In the genomic region with DNA sequence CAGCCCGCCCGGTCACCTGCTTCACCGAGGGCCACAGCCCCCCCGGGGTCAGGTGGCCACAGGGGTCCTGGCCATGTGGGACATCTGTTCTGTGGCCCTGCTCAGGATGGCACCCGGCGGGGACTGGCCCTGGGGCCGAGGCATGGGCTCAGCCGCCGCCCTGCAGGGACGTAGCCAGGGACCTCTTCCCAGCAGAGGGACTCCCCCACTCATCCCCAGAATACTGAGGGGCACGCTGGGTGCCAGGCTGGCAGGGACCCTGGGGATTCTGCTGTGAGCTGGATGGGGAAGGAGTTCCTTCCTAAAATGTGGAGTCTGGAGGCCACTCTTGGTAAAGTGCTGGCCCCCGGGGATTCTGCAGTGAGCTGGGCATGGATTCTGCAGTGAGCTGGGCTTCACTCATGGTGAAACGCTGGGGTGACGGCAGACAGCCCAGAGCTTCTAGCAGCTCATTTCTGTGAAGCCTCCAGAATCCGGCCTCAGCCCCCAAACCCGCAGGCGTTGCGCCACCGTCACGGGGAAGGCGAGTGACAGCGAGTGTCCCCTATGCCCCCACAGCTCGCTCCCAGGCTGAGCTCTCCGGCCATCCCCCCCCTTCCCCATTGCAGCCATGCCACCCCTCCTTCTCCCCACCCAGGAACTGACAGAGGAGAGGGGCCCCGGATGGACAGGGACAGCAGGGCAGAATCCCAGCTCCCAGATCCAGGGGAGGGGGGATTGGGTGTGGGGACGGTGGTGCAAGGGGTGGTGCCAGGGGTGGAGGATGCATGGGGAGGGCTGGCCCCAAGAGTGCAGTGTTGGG, we compare ENCODE assay signal across 10 cellular contexts. TPM values are rescaled to one million over a fixed set of nuclear protein-coding genes. Genes with fewer than 3 reads are reported as not detected.
A peak's percentile ranks its signal among the peaks of the same experiment; 100 is the strongest.
DNase-seq lines count a peak whose midpoint lies in the region; ATAC-seq and TF ChIP-seq lines count a peak whose summit lies in the region.
"Had no signal": no experiment of that assay in that cellular context is flagged by ENCODE, and none has a peak within 500 bp of the region (broad histone marks: within the 10 kb centered on the region; RNA-seq: fewer than 3 reads in every experiment).

No MANE protein-coding gene starts in this region.

- H3K4me3 ChIP-seq in transverse colon, result peak overlapping the region in 2 of 4 donors; percentile 22 to 44

- TF ChIP-seq CTCF in transverse colon (IDR thresholded peaks at IDR 0.05), result no peak

- peak overlapping the region; percentile 98 for H3K4me3 Mint-ChIP-seq in activated naive CD4-positive, alpha-beta T cell treated with anti-CD3 and anti-CD28 coated beads, Interleukin-2, amount 50 U/mL, for 24 hours
- peak overlapping the region; percentile 98 to 100 (median 100) for H3K4me3 Mint-ChIP-seq in immature natural killer cell

- ATAC-seq in GM21381 (IDR thresholded peaks at IDR 0.05; ENCODE audit: unreplicated experiment) (no peak), HG03196 (IDR thresholded peaks at IDR 0.05; ENCODE audit: unreplicated experiment) (no peak)

- TF ChIP-seq EP300 in transverse colon (IDR thresholded peaks at IDR 0.05; ENCODE audit: low read depth), result no peak

- intact Hi-C loops in transverse colon (cut with DNase I; ENCODE audit: low total_unique reads), result no loop called here

- H3K27ac Mint-ChIP-seq in activated naive CD4-positive, alpha-beta T cell treated with anti-CD3 and anti-CD28 coated beads, Interleukin-2, amount 50 U/mL, for 24 hours, result peak overlapping the region; percentile 10
- peak overlapping the region; percentile 94 to 98 (median 98) for H3K27ac Mint-ChIP-seq in immature natural killer cell

- peaks cover 16% of the 10 kb centered on the region for H3K27me3 ChIP-seq in transverse colon

- no peak for DNase-seq in activated naive CD4-positive, alpha-beta T cell (lab: John Stamatoyannopoulos, UW)
- DNase-seq in activated CD4-positive, alpha-beta T cell treated with anti-CD3 and anti-CD28 coated beads, Interleukin-2, amount 50 U/mL, for 48 hours, result peak; percentile 33 to 49
- DNase-seq in immature natural killer cell, result peak; percentile 78 to 81 (median 79)
- DNase-seq in transverse colon, result no peak
- DNase-seq in kidney tubule cell (ENCODE audit: low spot score), result no peak
- DNase-seq: NCI-H187 had no signal

- peak overlapping the region; percentile 48 to 70 (median 63) for H3K27ac ChIP-seq in transverse colon

- H3K9me3 Mint-ChIP-seq in activated naive CD4-positive, alpha-beta T cell treated with anti-CD3 and anti-CD28 coated beads, Interleukin-2, amount 50 U/mL, for 24 hours, result no peaks in the 10 kb centered on the region
- no peaks in the 10 kb centered on the region for H3K9me3 Mint-ChIP-seq in immature natural killer cell

- peaks cover 6% of the 10 kb centered on the region for H3K36me3 Mint-ChIP-seq in activated naive CD4-positive, alpha-beta T cell treated with anti-CD3 and anti-CD28 coated beads, Interleukin-2, amount 50 U/mL, for 24 hours
- peaks cover 11 to 32% (median 16%) of the 10 kb centered on the region in 3 donors for H3K36me3 Mint-ChIP-seq in immature natural killer cell

- no peaks in the 10 kb centered on the region for H3K9me3 ChIP-seq in transverse colon
- H3K9me3 ChIP-seq: pancreas had no signal

- peaks cover 0 to 18% (median 3%) of the 10 kb centered on the region in 4 donors for H3K4me1 ChIP-seq in transverse colon
- H3K4me1 ChIP-seq: pancreas had no signal

- no peak for TF ChIP-seq POLR2A in transverse colon (IDR thresholded peaks at IDR 0.05)

- peaks cover 77% of the 10 kb centered on the region for H3K4me1 Mint-ChIP-seq in activated naive CD4-positive, alpha-beta T cell treated with anti-CD3 and anti-CD28 coated beads, Interleukin-2, amount 50 U/mL, for 24 hours
- H3K4me1 Mint-ChIP-seq in immature natural killer cell, result peaks cover 82 to 86% of the 10 kb centered on the region in 2 donors

- H3K27me3 Mint-ChIP-seq in activated naive CD4-positive, alpha-beta T cell treated with anti-CD3 and anti-CD28 coated beads, Interleukin-2, amount 50 U/mL, for 24 hours, result no peaks in the 10 kb centered on the region
- peaks cover 7 to 24% (median 24%) of the 10 kb centered on the region in 3 donors for H3K27me3 Mint-ChIP-seq in immature natural killer cell (ENCODE audit: low read depth in 3 of 3)

- WGBS in transverse colon (ENCODE audit: low coverage in 1 of 2), 2 donors, result 35% methylated on average over 20 of the region's 26 CpGs; no CpG with 5 or more reads in 1 of the 2 donors

- no peaks in the 10 kb centered on the region for H3K36me3 ChIP-seq in transverse colon
- H3K36me3 ChIP-seq: pancreas had no signal

- in situ Hi-C loops in transverse colon (cut with MboI; ENCODE audit: low pct_ligation_motif_present in 1 of 4, low pct_unique_long_range_greater_than_20kb in 1 of 4, low sequenced_read_pairs in 3 of 4), result no loop called here

RNA-seq across cellular contexts. Expression of a gene that starts 1.4 kb away (rescaled TPM):
- polyA plus RNA-seq in immature natural killer cell, result 1,000 to 10,000 TPM; 1,416 to 2,161 (median 1,452) TPM
- 10 to 100 TPM; 14.2 to 32.4 (median 24.9) TPM for total RNA-seq in transverse colon

RNA-seq across cellular contexts. Expression of a gene that starts 20.5 kb away (rescaled TPM):
- polyA plus RNA-seq in immature natural killer cell, result 10 to 100 TPM in 2 of 3 donors, 1 to 10 TPM in 1; 7.1 to 12.4 (median 11.3) TPM
- total RNA-seq in transverse colon, result 10 to 100 TPM in 3 of 4 donors, 1 to 10 TPM in 1; 8.1 to 46.0 (median 16.6) TPM

RNA-seq across cellular contexts. Expression of a gene that starts 45.8 kb away (rescaled TPM):
- 100 to 1,000 TPM in 1 of 3 donors, 10 to 100 TPM in 2; 67.7 to 103 (median 92.9) TPM for polyA plus RNA-seq in immature natural killer cell
- 100 to 1,000 TPM; 157 to 552 (median 288) TPM for total RNA-seq in transverse colon

Comparison
In these comparisons a context has a peak if more than half of its experiments do, and no peak if none do; other contexts are left out.
1. DNase-seq: peak in activated CD4-positive, alpha-beta T cell treated with anti-CD3 and anti-CD28 coated beads, Interleukin-2, amount 50 U/mL, for 48 hours (2 of 2) and immature natural killer cell (3 of 3); none in activated naive CD4-positive, alpha-beta T cell (0 of 4), transverse colon (single experiment) and kidney tubule cell (single experiment).